In genomic region chrX:131728295-131729145, GRCh38 we compare ENCODE assay signal across 9 cellular contexts.
DNase-seq lines count a peak whose midpoint lies in the region; ATAC-seq and TF ChIP-seq lines count a peak whose summit lies in the region.
"Had no signal": no experiment of that assay in that cellular context is flagged by ENCODE, and none has a peak within 500 bp of the region (broad histone marks: within the 10 kb centered on the region; RNA-seq: fewer than 3 reads in every experiment).

No MANE protein-coding gene starts in this region.

- H3K36me3 ChIP-seq in kidney epithelial cell (ENCODE audit: control insufficient read depth, insufficient read depth, low read length), result no peaks in the 10 kb centered on the region

- ATAC-seq in GM21717 (IDR thresholded peaks at IDR 0.05; ENCODE audit: unreplicated experiment), result peak; percentile 66
- ATAC-seq: naive thymus-derived CD8-positive, alpha-beta T cell had no signal

- TF ChIP-seq CTCF in kidney epithelial cell (IDR thresholded peaks at IDR 0.05; ENCODE audit: insufficient read depth, low read length, poor library complexity, severe bottlenecking), result no peak

- no peaks in the 10 kb centered on the region for H3K27me3 ChIP-seq in kidney epithelial cell (ENCODE audit: control insufficient read depth, insufficient read depth, low read length)

- DNase-seq in C1 segment of cervical spinal cord (lab: John Stamatoyannopoulos, UW) (peak in 9 of 14 donors; percentile 15 to 87 (median 77)), SK-N-DZ (ENCODE audit: low spot score) (peak; percentile 77), kidney epithelial cell (ENCODE audit: low read depth) (no peak), mesenteric fat pad (ENCODE audit: low spot score) (no peak), GF-D8 (lab: John Stamatoyannopoulos, UW) (no peak), NCI-H524 (lab: John Stamatoyannopoulos, UW) (no peak), NCI-H1048 (lab: John Stamatoyannopoulos, UW) (no peak)

- H3K4me3 ChIP-seq in kidney epithelial cell (ENCODE audit: low read depth, low read length), result peak overlapping the region; percentile 35

Comparison
In these comparisons a context has a peak if more than half of its experiments do, and no peak if none do; other contexts are left out.
1. DNase-seq: peak in C1 segment of cervical spinal cord (9 of 14) and SK-N-DZ (single experiment); none in kidney epithelial cell (single experiment), mesenteric fat pad (single experiment), GF-D8 (single experiment), NCI-H524 (0 of 2) and NCI-H1048 (single experiment).